In the genomic region with DNA sequence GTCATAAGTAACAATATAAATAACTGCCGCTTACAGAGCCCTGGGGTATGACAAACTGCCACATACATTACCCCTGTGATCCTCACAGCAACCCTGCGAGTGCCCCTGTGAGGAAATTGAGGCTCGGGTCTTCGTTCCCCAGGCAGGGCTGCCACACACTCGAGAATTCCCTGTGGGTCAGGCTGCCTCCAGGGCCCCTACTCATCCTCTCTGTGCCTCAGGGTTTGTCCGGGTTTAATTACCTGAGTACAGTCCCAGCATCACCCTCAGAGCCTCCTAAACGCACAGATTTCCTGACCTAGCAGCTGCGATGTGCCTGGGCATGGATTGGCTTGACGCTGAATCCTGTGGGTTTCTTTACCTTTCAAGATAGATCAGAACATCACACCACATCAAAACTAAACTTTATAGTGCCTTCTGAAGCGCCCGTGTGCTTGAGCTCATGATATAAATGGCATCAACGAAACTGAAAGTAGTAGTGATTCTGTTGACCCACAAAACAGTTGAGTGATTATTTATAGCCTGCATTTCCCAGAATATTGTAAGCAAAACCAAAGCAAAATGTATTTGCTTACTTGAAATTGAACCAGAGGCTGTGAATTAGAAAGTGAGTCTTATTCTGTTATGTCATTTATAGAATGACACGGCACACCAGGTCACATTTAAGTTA, we compare ENCODE assay signal across 8 cellular contexts. TPM values are rescaled to one million over a fixed set of nuclear protein-coding genes. Genes with fewer than 3 reads are reported as not detected.
A peak's percentile ranks its signal among the peaks of the same experiment; 100 is the strongest.
DNase-seq lines count a peak whose midpoint lies in the region; ATAC-seq and TF ChIP-seq lines count a peak whose summit lies in the region.

No MANE protein-coding gene starts in this region.

- H3K4me1 ChIP-seq in suprapubic skin: peaks cover 17% of the 10 kb centered on the region
- H3K4me1 ChIP-seq in aorta (ENCODE audit: control insufficient read depth in 1 of 2, insufficient read depth in 2 of 2, low read length in 2 of 2): no peaks in the 10 kb centered on the region

- no peak for TF ChIP-seq POLR2A in suprapubic skin (IDR thresholded peaks at IDR 0.05)

- peak; percentile 32 for ATAC-seq in GM21737 (IDR thresholded peaks at IDR 0.05; ENCODE audit: unreplicated experiment)
- no peak for ATAC-seq in aorta (ENCODE audit: low FRiP score)
- no peak for ATAC-seq in Right ventricle myocardium superior (ENCODE audit: poor library complexity)

- peaks cover 0 to 2% (median 0%) of the 10 kb centered on the region in 7 donors for H3K9me3 Mint-ChIP-seq in CD14-positive monocyte
- no peaks in the 10 kb centered on the region for H3K9me3 Mint-ChIP-seq in activated CD4-positive, alpha-beta memory T cell treated with anti-CD3 and anti-CD28 coated beads, Interleukin-2, amount 10 ng/mL, durations not matched to agents 7 days and 5 days

- H3K9me3 ChIP-seq in suprapubic skin (no peaks in the 10 kb centered on the region), aorta (ENCODE audit: control insufficient read depth, low read length) (no peaks in the 10 kb centered on the region)

- H3K4me1 Mint-ChIP-seq in CD14-positive monocyte: peaks cover 40% of the 10 kb centered on the region
- H3K4me1 Mint-ChIP-seq in activated CD4-positive, alpha-beta memory T cell treated with anti-CD3 and anti-CD28 coated beads, Interleukin-2, amount 10 ng/mL, durations not matched to agents 7 days and 5 days: peaks cover 41% of the 10 kb centered on the region

- H3K27ac Mint-ChIP-seq in CD14-positive monocyte: peak overlapping the region in 5 of 7 donors; percentile 27 to 91 (median 84)
- peak overlapping the region; percentile 88 for H3K27ac Mint-ChIP-seq in activated CD4-positive, alpha-beta memory T cell treated with anti-CD3 and anti-CD28 coated beads, Interleukin-2, amount 10 ng/mL, durations not matched to agents 7 days and 5 days

- CTCF ChIA-PET in activated CD4-positive, alpha-beta memory T cell treated with anti-CD3 and anti-CD28 coated beads, Interleukin-2, amount 10 ng/mL, durations not matched to agents 7 days and 5 days (lab: Charles Lee): interaction anchor here (0.9 to 3.0 kb wide), 2 partner anchors 9 to 218 kb away, joined by 3 to 11 read pairs; no protein-coding TSS in a partner anchor

- H3K27ac ChIP-seq in suprapubic skin: peak overlapping the region; percentile 1
- no peak overlapping the region for H3K27ac ChIP-seq in aorta (ENCODE audit: low read depth in 1 of 2, low read length in 2 of 2)

- peaks cover 42 to 62% of the 10 kb centered on the region in 2 donors for H3K36me3 Mint-ChIP-seq in CD14-positive monocyte
- peaks cover 21% of the 10 kb centered on the region for H3K36me3 Mint-ChIP-seq in activated CD4-positive, alpha-beta memory T cell treated with anti-CD3 and anti-CD28 coated beads, Interleukin-2, amount 10 ng/mL, durations not matched to agents 7 days and 5 days (ENCODE audit: low read depth)

- WGBS in suprapubic skin: 80% methylated on average over 11 of the region's 13 CpGs
- WGBS in aorta, 2 donors: 85% methylated on average over 13 of the region's 13 CpGs

- H3K4me3 Mint-ChIP-seq in CD14-positive monocyte: peak overlapping the region; percentile 79 to 91
- peak overlapping the region; percentile 71 for H3K4me3 Mint-ChIP-seq in activated CD4-positive, alpha-beta memory T cell treated with anti-CD3 and anti-CD28 coated beads, Interleukin-2, amount 10 ng/mL, durations not matched to agents 7 days and 5 days

- no peak for TF ChIP-seq EP300 in suprapubic skin (IDR thresholded peaks at IDR 0.05)

- no peak for TF ChIP-seq CTCF in CD14-positive monocyte (IDR thresholded peaks at IDR 0.05)
- no peak for TF ChIP-seq CTCF in suprapubic skin (IDR thresholded peaks at IDR 0.05)

- no peaks in the 10 kb centered on the region for H3K36me3 ChIP-seq in suprapubic skin
- H3K36me3 ChIP-seq in aorta (ENCODE audit: control insufficient read depth in 1 of 2, insufficient read depth in 2 of 2, low read length in 1 of 2): no peaks in the 10 kb centered on the region

- H3K4me3 ChIP-seq in suprapubic skin (no peak overlapping the region), aorta (ENCODE audit: low read length in 2 of 2) (no peak overlapping the region)

- H3K27me3 Mint-ChIP-seq in CD14-positive monocyte (ENCODE audit: low read depth in 3 of 3): peaks cover 0 to 3% (median 2%) of the 10 kb centered on the region in 3 donors
- H3K27me3 Mint-ChIP-seq in activated CD4-positive, alpha-beta memory T cell treated with anti-CD3 and anti-CD28 coated beads, Interleukin-2, amount 10 ng/mL, durations not matched to agents 7 days and 5 days: peaks cover 6% of the 10 kb centered on the region

- intact Hi-C loops in CD14-positive monocyte (cut with micrococcal nuclease): loop anchor here in 1 of 2 donors (10.0 kb wide), 1 partner anchor 223 kb away; no protein-coding TSS in a partner anchor
- intact Hi-C loops in aorta (cut with DNase I): no loop called here
- intact Hi-C loops in Right ventricle myocardium superior (cut with DNase I): no loop called here

- POLR2A ChIA-PET in activated CD4-positive, alpha-beta memory T cell treated with anti-CD3 and anti-CD28 coated beads, Interleukin-2, amount 10 ng/mL, durations not matched to agents 7 days and 5 days (lab: Charles Lee): interaction anchor here (0.5 to 2.2 kb wide), 9 partner anchors 9 to 289 kb away, joined by 3 to 27 read pairs (median 5); partner anchors contain the start of gene SLC37A1

- DNase-seq in CD14-positive monocyte (ENCODE audit: low spot score) (no peak), islet precursor cell (peak; percentile 41), suprapubic skin (ENCODE audit: low spot score in 2 of 2) (peak; percentile 33 to 37), anterior cingulate cortex (lab: John Stamatoyannopoulos, UW) (no peak), aorta (no peak), Right ventricle myocardium superior (no peak)
- DNase-seq in activated CD4-positive, alpha-beta memory T cell treated with anti-CD3 and anti-CD28 coated beads, Interleukin-2, amount 10 ng/mL, durations not matched to agents 7 days and 5 days: peak; percentile 58

- H3K27me3 ChIP-seq in suprapubic skin: no peaks in the 10 kb centered on the region
- no peaks in the 10 kb centered on the region for H3K27me3 ChIP-seq in aorta (ENCODE audit: control insufficient read depth in 1 of 2, insufficient read depth in 2 of 2, low read length in 1 of 2)

RNA-seq across cellular contexts. Expression of gene SLC37A1, which starts 14.0 kb away (rescaled TPM):
- polyA plus RNA-seq in CD14-positive monocyte: 1 to 10 TPM; 2.7 to 4.3 TPM
- 10 to 100 TPM; 12.7 to 13.3 TPM for total RNA-seq in activated CD4-positive, alpha-beta memory T cell treated with anti-CD3 and anti-CD28 coated beads, Interleukin-2, amount 10 ng/mL, durations not matched to agents 7 days and 5 days
- total RNA-seq in suprapubic skin: 10 to 100 TPM; 10.2 to 23.1 (median 19.6) TPM
- 10 to 100 TPM in 1 of 2 donors, 1 to 10 TPM in 1; 6.5 to 11.7 TPM for total RNA-seq in aorta
- polyA plus RNA-seq in aorta: 1 to 10 TPM; 5.0 to 6.3 TPM
- total RNA-seq in Right ventricle myocardium superior: 3.8 TPM

RNA-seq across cellular contexts. Expression of gene RSPH1, which starts 31.6 kb away (rescaled TPM):
- polyA plus RNA-seq in CD14-positive monocyte: not detected
- total RNA-seq in activated CD4-positive, alpha-beta memory T cell treated with anti-CD3 and anti-CD28 coated beads, Interleukin-2, amount 10 ng/mL, durations not matched to agents 7 days and 5 days: not detected
- 1 to 10 TPM in 3 of 4 donors, under 1 TPM in 1; 0.81 to 3.2 (median 2.0) TPM for total RNA-seq in suprapubic skin
- under 1 TPM in 1 of 2 donors, not detected in 1; 0.26 TPM for total RNA-seq in aorta
- polyA plus RNA-seq in aorta: 1 to 10 TPM in 1 of 2 donors, under 1 TPM in 1; 0.18 to 1.6 TPM
- total RNA-seq in Right ventricle myocardium superior: not detected

Comparison
In these comparisons a context has a peak if more than half of its experiments do, and no peak if none do; other contexts are left out.
1. DNase-seq: peak in activated CD4-positive, alpha-beta memory T cell treated with anti-CD3 and anti-CD28 coated beads, Interleukin-2, amount 10 ng/mL, durations not matched to agents 7 days and 5 days (single experiment), islet precursor cell (single experiment) and suprapubic skin (2 of 2); none in CD14-positive monocyte (single experiment), anterior cingulate cortex (0 of 58), aorta (0 of 2) and Right ventricle myocardium superior (single experiment).